10 cellular contexts compared by ENCODE assay signal in genomic region chr22:40258463-40259046, GRCh38.
DNase-seq lines count a peak whose midpoint lies in the region; ATAC-seq and TF ChIP-seq lines count a peak whose summit lies in the region.
"Had no signal": no experiment of that assay in that cellular context is flagged by ENCODE, and none has a peak within 500 bp of the region (broad histone marks: within the 10 kb centered on the region; RNA-seq: fewer than 3 reads in every experiment).

No MANE protein-coding gene starts in this region.

- H3K27me3 Mint-ChIP-seq in Calu3 (ENCODE audit: unreplicated experiment) (no peaks in the 10 kb centered on the region), T-helper 17 cell (no peaks in the 10 kb centered on the region)

- H3K4me1 Mint-ChIP-seq in Calu3 (ENCODE audit: low read depth, unreplicated experiment) (peaks cover 22% of the 10 kb centered on the region), T-helper 17 cell (peaks cover 59% of the 10 kb centered on the region)

- no peaks in the 10 kb centered on the region for H3K27me3 ChIP-seq in neutrophil

- TF ChIP-seq CTCF in Calu3 (IDR thresholded peaks at IDR 0.05; ENCODE audit: unreplicated experiment) (no peak), epithelial cell of esophagus (IDR thresholded peaks at IDR 0.05; ENCODE audit: insufficient read depth, low read depth, low read length, missing control alignments) (no peak), neutrophil (IDR thresholded peaks at IDR 0.05) (no peak)

- H3K9me3 ChIP-seq in T-helper 17 cell (ENCODE audit: control insufficient read depth, low read length, poor library complexity, severe bottlenecking), result no peaks in the 10 kb centered on the region
- H3K9me3 ChIP-seq in neutrophil, result no peaks in the 10 kb centered on the region

- CTCF ChIA-PET in Calu3 (lab: Charles Lee), result interaction anchor here (0.6 kb wide), 1 partner anchor 49 kb away, joined by 3 read pairs; no protein-coding TSS in a partner anchor

- intact Hi-C loops in Calu3 (cut with micrococcal nuclease; ENCODE audit: unreplicated experiment), result no loop called here

- peak; percentile 91 for ATAC-seq in T-helper 17 cell
- no peak for ATAC-seq in GM19395 (IDR thresholded peaks at IDR 0.05; ENCODE audit: unreplicated experiment)
- ATAC-seq in GM19328 (IDR thresholded peaks at IDR 0.05; ENCODE audit: unreplicated experiment), result no peak

- H3K27ac Mint-ChIP-seq in Calu3 (ENCODE audit: unreplicated experiment) (peak overlapping the region; percentile 34), T-helper 17 cell (peak overlapping the region; percentile 41)

- H3K4me3 Mint-ChIP-seq in Calu3 (ENCODE audit: low read depth, unreplicated experiment) (no peak overlapping the region), T-helper 17 cell (peak overlapping the region; percentile 86)

- no TSS peak for BruUV-seq in Calu3 (replicated peaks; lab: Mats Ljungman, UMichigan)

- peak overlapping the region; percentile 18 for H3K27ac ChIP-seq in neutrophil

- H3K4me3 ChIP-seq in epithelial cell of esophagus (ENCODE audit: low read length), result no peak overlapping the region
- no peak overlapping the region for H3K4me3 ChIP-seq in neutrophil (ENCODE audit: low read depth in 1 of 2, low read length in 1 of 2)

- H3K4me1 ChIP-seq in neutrophil (ENCODE audit: control insufficient read depth in 1 of 2, insufficient read depth in 1 of 2, low read depth in 1 of 2, low read length in 1 of 2), result peaks cover 8 to 9% of the 10 kb centered on the region in 2 experiments

- H3K36me3 ChIP-seq in neutrophil, result peaks cover 29% of the 10 kb centered on the region

- H3K9me3 Mint-ChIP-seq in Calu3 (ENCODE audit: low read depth, unreplicated experiment), result no peaks in the 10 kb centered on the region

- H3K36me3 Mint-ChIP-seq in Calu3 (ENCODE audit: insufficient read depth, unreplicated experiment), result no peaks in the 10 kb centered on the region
- peaks cover 7% of the 10 kb centered on the region for H3K36me3 Mint-ChIP-seq in T-helper 17 cell (ENCODE audit: low read depth)

- DNase-seq in Calu3 (no peak), T-helper 17 cell (no peak), epithelial cell of esophagus (ENCODE audit: low read depth) (peak; percentile 90), NCI-H2227 (lab: John Stamatoyannopoulos, UW; ENCODE audit: unreplicated experiment) (no peak), SHP77 treated with DMSO at 0.1 percent for 48 hours (lab: John Stamatoyannopoulos, UW) (no peak)
- DNase-seq: DMS153; stimulated activated naive CD4-positive, alpha-beta T cell had no signal
